Comparison of ENCODE assay signal across 8 cellular contexts in the genomic region with DNA sequence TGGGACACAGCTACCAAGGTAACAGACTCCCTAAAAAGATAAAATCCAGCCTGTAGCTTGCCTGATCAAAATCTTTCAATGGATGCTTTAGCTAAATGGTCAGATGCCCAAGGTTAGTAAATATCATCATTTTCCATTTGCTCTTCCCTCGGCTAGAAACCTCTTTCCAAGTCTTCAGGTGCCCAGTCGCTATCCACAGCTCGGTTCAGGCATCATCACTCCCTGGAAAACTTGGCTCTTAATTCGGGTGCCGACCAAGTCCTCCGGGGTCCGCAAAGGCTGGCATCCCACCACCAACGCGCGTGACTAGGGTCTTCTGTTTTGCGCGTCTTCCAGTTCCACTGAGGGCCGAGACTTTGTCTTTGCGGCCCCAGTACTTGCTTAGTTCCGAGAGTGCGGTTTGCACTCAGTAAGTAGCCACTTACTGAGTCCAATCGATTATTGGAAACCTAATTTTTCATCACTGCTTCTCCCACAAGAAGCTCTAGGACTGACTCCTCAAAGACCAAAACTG. TPM values are rescaled to one million over a fixed set of nuclear protein-coding genes. Genes with fewer than 3 reads are reported as not detected.
A peak's percentile ranks its signal among the peaks of the same experiment; 100 is the strongest.
DNase-seq lines count a peak whose midpoint lies in the region; ATAC-seq, FAIRE-seq and TF ChIP-seq lines count a peak whose summit lies in the region.

No MANE protein-coding gene starts in this region.

- peak overlapping the region; percentile 74 for H3K4me3 Mint-ChIP-seq in CD4-positive, alpha-beta T cell

- peaks cover 11% of the 10 kb centered on the region for H3K4me1 ChIP-seq in MM.1S (ENCODE audit: low read length)

- H3K27ac Mint-ChIP-seq in CD4-positive, alpha-beta T cell: peak overlapping the region; percentile 92

- no peak overlapping the region for H3K9ac ChIP-seq in MM.1S (ENCODE audit: low read length)
- peak overlapping the region; percentile 54 for H3K9ac ChIP-seq in neural cell (ENCODE audit: low read length)

- H3K79me2 ChIP-seq in MM.1S (ENCODE audit: low read length): no peaks in the 10 kb centered on the region
- H3K79me2 ChIP-seq in neural cell (replicated peaks; ENCODE audit: insufficient read depth, low read length): no peaks in the 10 kb centered on the region

- H3K27me3 ChIP-seq in CD4-positive, alpha-beta T cell (ENCODE audit: control insufficient read depth, insufficient read depth, low read length): no peaks in the 10 kb centered on the region
- H3K27me3 ChIP-seq in MM.1S (replicated peaks; ENCODE audit: insufficient read depth, low read length) (peaks cover 16% of the 10 kb centered on the region), dorsolateral prefrontal cortex (no peaks in the 10 kb centered on the region), neural cell (ENCODE audit: insufficient read depth, low read depth, low read length) (no peaks in the 10 kb centered on the region)

- CTCF ChIA-PET in CD4-positive, alpha-beta T cell (lab: Charles Lee): no interaction called here

- H3K36me3 ChIP-seq in MM.1S (replicated peaks; ENCODE audit: insufficient read depth, low read length) (no peaks in the 10 kb centered on the region), neural cell (ENCODE audit: insufficient read depth, low read length) (no peaks in the 10 kb centered on the region)

- POLR2A ChIA-PET in CD4-positive, alpha-beta T cell (lab: Charles Lee): interaction anchor here (1.0 to 2.2 kb wide), 4 partner anchors 17 to 113 kb away, joined by 3 to 13 read pairs (median 6); a partner anchor contains a TSS

- H3K9me3 ChIP-seq in CD4-positive, alpha-beta T cell (ENCODE audit: control insufficient read depth, low read length): no peaks in the 10 kb centered on the region
- H3K9me3 ChIP-seq in MM.1S (replicated peaks; ENCODE audit: insufficient read depth, low read length) (no peaks in the 10 kb centered on the region), neural cell (ENCODE audit: low read length) (no peaks in the 10 kb centered on the region)

- H3K4me2 ChIP-seq in MM.1S (ENCODE audit: low read depth, low read length) (peak overlapping the region; percentile 64), neural cell (ENCODE audit: low read length) (peak overlapping the region; percentile 32)

- peak overlapping the region; percentile 45 for H3K4me3 ChIP-seq in MM.1S (ENCODE audit: low read length)
- peak overlapping the region; percentile 35 to 83 (median 60) for H3K4me3 ChIP-seq in dorsolateral prefrontal cortex
- peak overlapping the region; percentile 68 for H3K4me3 ChIP-seq in neural cell (ENCODE audit: low read length)

- H3K27ac ChIP-seq in CD4-positive, alpha-beta T cell (ENCODE audit: low read depth, low read length): no peak overlapping the region
- no peak overlapping the region for H3K27ac ChIP-seq in MM.1S (ENCODE audit: low read length)
- peak overlapping the region in 50 of 59 donors; percentile 11 to 83 (median 61) for H3K27ac ChIP-seq in dorsolateral prefrontal cortex
- peak overlapping the region; percentile 37 for H3K27ac ChIP-seq in neural cell (ENCODE audit: low read length)

- peaks cover 17% of the 10 kb centered on the region for H3K27me3 Mint-ChIP-seq in CD4-positive, alpha-beta T cell

- no peak for TF ChIP-seq EP300 in neural cell (conservative IDR thresholded peaks at IDR 0.05; ENCODE audit: poor library complexity, severe bottlenecking)

- H3K9me2 ChIP-seq in MM.1S (replicated peaks; ENCODE audit: insufficient read depth, low read length) (no peaks in the 10 kb centered on the region), neural cell (ENCODE audit: insufficient read depth, low read length) (no peaks in the 10 kb centered on the region)

- H3K9me3 Mint-ChIP-seq in CD4-positive, alpha-beta T cell: peaks cover 4% of the 10 kb centered on the region

- H3K36me3 Mint-ChIP-seq in CD4-positive, alpha-beta T cell (ENCODE audit: low read depth): peaks cover 26% of the 10 kb centered on the region

- TF ChIP-seq CTCF in CD4-positive, alpha-beta T cell (IDR thresholded peaks at IDR 0.05): no peak
- TF ChIP-seq CTCF in MM.1S (IDR thresholded peaks at IDR 0.05; ENCODE audit: low read length) (no peak), dorsolateral prefrontal cortex (IDR thresholded peaks at IDR 0.05 in 54 of 56, conservative IDR thresholded peaks at IDR 0.05 in 2 of 56; ENCODE audit: low read depth in 1 of 56, partially characterized antibody in 56 of 56) (no peak), neural cell (IDR thresholded peaks at IDR 0.05; ENCODE audit: poor library complexity, severe bottlenecking) (no peak)

- no peak for DNase-seq in CD4-positive, alpha-beta T cell
- DNase-seq in MM.1S: no peak
- no peak for DNase-seq in dorsolateral prefrontal cortex
- no peak for DNase-seq in T-helper 9 cell
- DNase-seq in foreskin melanocyte: no peak
- no peak for DNase-seq in RCC 7860 (ENCODE audit: low spot score)
- DNase-seq in stimulated activated naive CD4-positive, alpha-beta T cell (lab: John Stamatoyannopoulos, UW): no peak

- intact Hi-C loops in CD4-positive, alpha-beta T cell (cut with DNase I, micrococcal nuclease): loop anchor here in 1 of 2 experiments (5.0 to 10.0 kb wide), 2 partner anchors 257 to 381 kb away; a partner anchor contains a TSS
- intact Hi-C loops in dorsolateral prefrontal cortex (cut with DNase I): loop anchor here in 1 of 2 donors (5.0 kb wide), 2 partner anchors 57 to 252 kb away; no protein-coding TSS in a partner anchor

- no peak for ATAC-seq in CD4-positive, alpha-beta T cell (ENCODE audit: poor library complexity)

- H2AFZ ChIP-seq in MM.1S (ENCODE audit: low read length): 0 out of 2 replicates have a peak overlapping the region, but pooled peaks have one; percentile 11
- H2AFZ ChIP-seq in neural cell (ENCODE audit: low read depth, low read length): peak overlapping the region; percentile 11

- no peak for FAIRE-seq in RCC 7860 (lab: Jason Lieb, UNC)

- H3F3A ChIP-seq in MM.1S (ENCODE audit: insufficient read depth, low read length) (peaks cover 59% of the 10 kb centered on the region), neural cell (ENCODE audit: insufficient read depth, low read length, poor library complexity, severe bottlenecking) (peaks cover 7% of the 10 kb centered on the region)

- H3K4me1 Mint-ChIP-seq in CD4-positive, alpha-beta T cell (ENCODE audit: low read depth): peaks cover 60% of the 10 kb centered on the region

- H4K20me1 ChIP-seq in MM.1S (ENCODE audit: insufficient read depth, low read length) (no peaks in the 10 kb centered on the region), neural cell (ENCODE audit: insufficient read depth) (no peaks in the 10 kb centered on the region)

- no peak for TF ChIP-seq RAD21 in neural cell (conservative IDR thresholded peaks at IDR 0.05)

TF ChIP-seq in neural cell, 6 proteins besides CTCF, POLR2A, EP300 and RAD21:
- TF ChIP-seq TAF1 (IDR thresholded peaks at IDR 0.05; ENCODE audit: low read depth): no peak
- no peak for TF ChIP-seq POLR2AphosphoS5 (IDR thresholded peaks at IDR 0.05)
- no peak for TF ChIP-seq MXI1 (conservative IDR thresholded peaks at IDR 0.05; ENCODE audit: poor library complexity, severe bottlenecking)
- TF ChIP-seq, protein P1, sequence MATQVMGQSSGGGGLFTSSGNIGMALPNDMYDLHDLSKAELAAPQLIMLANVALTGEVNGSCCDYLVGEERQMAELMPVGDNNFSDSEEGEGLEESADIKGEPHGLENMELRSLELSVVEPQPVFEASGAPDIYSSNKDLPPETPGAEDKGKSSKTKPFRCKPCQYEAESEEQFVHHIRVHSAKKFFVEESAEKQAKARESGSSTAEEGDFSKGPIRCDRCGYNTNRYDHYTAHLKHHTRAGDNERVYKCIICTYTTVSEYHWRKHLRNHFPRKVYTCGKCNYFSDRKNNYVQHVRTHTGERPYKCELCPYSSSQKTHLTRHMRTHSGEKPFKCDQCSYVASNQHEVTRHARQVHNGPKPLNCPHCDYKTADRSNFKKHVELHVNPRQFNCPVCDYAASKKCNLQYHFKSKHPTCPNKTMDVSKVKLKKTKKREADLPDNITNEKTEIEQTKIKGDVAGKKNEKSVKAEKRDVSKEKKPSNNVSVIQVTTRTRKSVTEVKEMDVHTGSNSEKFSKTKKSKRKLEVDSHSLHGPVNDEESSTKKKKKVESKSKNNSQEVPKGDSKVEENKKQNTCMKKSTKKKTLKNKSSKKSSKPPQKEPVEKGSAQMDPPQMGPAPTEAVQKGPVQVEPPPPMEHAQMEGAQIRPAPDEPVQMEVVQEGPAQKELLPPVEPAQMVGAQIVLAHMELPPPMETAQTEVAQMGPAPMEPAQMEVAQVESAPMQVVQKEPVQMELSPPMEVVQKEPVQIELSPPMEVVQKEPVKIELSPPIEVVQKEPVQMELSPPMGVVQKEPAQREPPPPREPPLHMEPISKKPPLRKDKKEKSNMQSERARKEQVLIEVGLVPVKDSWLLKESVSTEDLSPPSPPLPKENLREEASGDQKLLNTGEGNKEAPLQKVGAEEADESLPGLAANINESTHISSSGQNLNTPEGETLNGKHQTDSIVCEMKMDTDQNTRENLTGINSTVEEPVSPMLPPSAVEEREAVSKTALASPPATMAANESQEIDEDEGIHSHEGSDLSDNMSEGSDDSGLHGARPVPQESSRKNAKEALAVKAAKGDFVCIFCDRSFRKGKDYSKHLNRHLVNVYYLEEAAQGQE (IDR thresholded peaks at IDR 0.05; ENCODE audit: borderline replicate concordance): no peak
- no peak for TF ChIP-seq SMC3 (conservative IDR thresholded peaks at IDR 0.05; ENCODE audit: poor library complexity)
- no peak for TF ChIP-seq EZH2 (IDR thresholded peaks at IDR 0.05; ENCODE audit: borderline replicate concordance, insufficient read depth, low read length, poor library complexity, severe bottlenecking)

RNA-seq across cellular contexts. Expression of a gene that starts 44.3 kb away (rescaled TPM):
- total RNA-seq in CD4-positive, alpha-beta T cell: not detected
- total RNA-seq in dorsolateral prefrontal cortex: under 1 TPM in 1 of 120 experiments, not detected in 119; 0.10 TPM
- not detected in 2 replicates for polyA plus RNA-seq in neural cell
- not detected in 2 replicates for polyA minus RNA-seq in neural cell

RNA-seq across cellular contexts. Expression of a gene that starts 52.3 kb away (rescaled TPM):
- not detected for total RNA-seq in CD4-positive, alpha-beta T cell
- total RNA-seq in dorsolateral prefrontal cortex: not detected
- polyA plus RNA-seq in neural cell: 1.6 TPM in 1 of 2 replicates, not detected in the other
- not detected in 2 replicates for polyA minus RNA-seq in neural cell

RNA-seq across cellular contexts. Expression of a gene that starts 59.9 kb away (rescaled TPM):
- total RNA-seq in CD4-positive, alpha-beta T cell: 10 to 100 TPM; 54.9 to 58.2 TPM
- 10 to 100 TPM; 30.7 to 54.6 (median 42.6) TPM for total RNA-seq in dorsolateral prefrontal cortex
- polyA plus RNA-seq in neural cell: 24.4 and 25.7 TPM in 2 replicates
- polyA minus RNA-seq in neural cell: 51.9 and 57.3 TPM in 2 replicates

Comparison
In these comparisons a context has a peak if more than half of its experiments do, and no peak if none do; other contexts are left out.
1. H3K27ac ChIP-seq: peak in dorsolateral prefrontal cortex (50 of 59) and neural cell (single experiment); none in CD4-positive, alpha-beta T cell (single experiment) and MM.1S (single experiment).
2. Peak in every context shown above with its lines, with median percentiles within 50 percentile points of each other: H3K4me3 ChIP-seq.